In genomic region chr1:224113545-224113917, GRCh38 we compare ENCODE assay signal across 7 cellular contexts. TPM values are rescaled to one million over a fixed set of nuclear protein-coding genes. Genes with fewer than 3 reads are reported as not detected.
DNase-seq lines count a peak whose midpoint lies in the region; ATAC-seq and TF ChIP-seq lines count a peak whose summit lies in the region.

No MANE protein-coding gene starts in this region.

- peaks cover 13% of the 10 kb centered on the region for H4K20me1 ChIP-seq in PC-3 (ENCODE audit: low read length)

- POLR2A ChIA-PET in PC-3 (lab: Charles Lee; ENCODE audit: unreplicated experiment) = no interaction called here

- TF ChIP-seq CTCF in PC-3 (conservative IDR thresholded peaks at IDR 0.05; ENCODE audit: low read depth, low read length) (no peak), fibroblast of mammary gland (conservative IDR thresholded peaks at IDR 0.05; ENCODE audit: control insufficient read depth, insufficient read depth, low read depth, low read length) (no peak)

- H3K27me3 ChIP-seq in PC-3 (ENCODE audit: low read length) = no peaks in the 10 kb centered on the region

- H3F3A ChIP-seq in PC-3 (ENCODE audit: low read length, unreplicated experiment) = no peaks in the 10 kb centered on the region

- ATAC-seq in GM21529 (IDR thresholded peaks at IDR 0.05; ENCODE audit: unreplicated experiment) (peak; percentile 15), PC-3 (no peak), HG03439 (IDR thresholded peaks at IDR 0.05; ENCODE audit: unreplicated experiment) (no peak)
- no peak for ATAC-seq in stimulated activated effector memory CD8-positive, alpha-beta T cell treated with anti-CD3 and anti-CD28 coated beads, Interleukin-12 subunit alpha, Interleukin-12 subunit beta, amount 100 ng/mL, for 72 hours

- H3K4me3 Mint-ChIP-seq in stimulated activated effector memory CD8-positive, alpha-beta T cell treated with anti-CD3 and anti-CD28 coated beads, Interleukin-12 subunit alpha, Interleukin-12 subunit beta, amount 100 ng/mL, for 72 hours = peak overlapping the region; percentile 82

- H3K4me3 ChIP-seq in PC-3 (ENCODE audit: low read length) = peak overlapping the region; percentile 91
- H3K4me3 ChIP-seq in fibroblast of mammary gland (ENCODE audit: control insufficient read depth, low read depth, low read length) = peak overlapping the region; percentile 88

- peaks cover 6% of the 10 kb centered on the region; the same call in 1 of the 2 replicates for H3K36me3 ChIP-seq in PC-3 (ENCODE audit: low read depth, low read length)

- CTCF ChIA-PET in PC-3 (lab: Charles Lee) = no interaction called here

- H3K9me3 Mint-ChIP-seq in stimulated activated effector memory CD8-positive, alpha-beta T cell treated with anti-CD3 and anti-CD28 coated beads, Interleukin-12 subunit alpha, Interleukin-12 subunit beta, amount 100 ng/mL, for 72 hours = peaks cover 3% of the 10 kb centered on the region

- intact Hi-C loops in PC-3 (cut with micrococcal nuclease) = loop anchor here (10.0 kb wide), 2 partner anchors 299 to 409 kb away; no protein-coding TSS in a partner anchor

- H3K9me3 ChIP-seq in PC-3 (ENCODE audit: low read length) = no peaks in the 10 kb centered on the region

- H3K27ac Mint-ChIP-seq in stimulated activated effector memory CD8-positive, alpha-beta T cell treated with anti-CD3 and anti-CD28 coated beads, Interleukin-12 subunit alpha, Interleukin-12 subunit beta, amount 100 ng/mL, for 72 hours = peak overlapping the region; percentile 91

- H3K4me1 Mint-ChIP-seq in stimulated activated effector memory CD8-positive, alpha-beta T cell treated with anti-CD3 and anti-CD28 coated beads, Interleukin-12 subunit alpha, Interleukin-12 subunit beta, amount 100 ng/mL, for 72 hours = peaks cover 10% of the 10 kb centered on the region

- H3K4me1 ChIP-seq in PC-3 (ENCODE audit: insufficient read depth, low read length) = peaks cover 26% of the 10 kb centered on the region

- no peak for DNase-seq in PC-3
- DNase-seq in fibroblast of mammary gland (ENCODE audit: low read depth) = no peak
- DNase-seq in stimulated activated effector memory CD8-positive, alpha-beta T cell treated with anti-CD3 and anti-CD28 coated beads, Interleukin-12 subunit alpha, Interleukin-12 subunit beta, amount 100 ng/mL, for 72 hours (ENCODE audit: low spot score in 2 of 2) = no peak
- no peak for DNase-seq in SIG-M5 treated with dmso at 0.1 percent for 504 hours (lab: John Stamatoyannopoulos, UW; ENCODE audit: unreplicated experiment)
- DNase-seq in COLO829 (ENCODE audit: low spot score) = no peak

- H3K27ac ChIP-seq in PC-3 (ENCODE audit: low read length) = no peak overlapping the region

- no peaks in the 10 kb centered on the region for H3K9me2 ChIP-seq in PC-3 (replicated peaks; ENCODE audit: low read length)

- peaks cover 51% of the 10 kb centered on the region for H3K79me2 ChIP-seq in PC-3 (ENCODE audit: low read length)

- BruUV-seq in PC-3 (replicated peaks; lab: Mats Ljungman, UMichigan) = TSS peak; percentile 90

- H3K36me3 Mint-ChIP-seq in stimulated activated effector memory CD8-positive, alpha-beta T cell treated with anti-CD3 and anti-CD28 coated beads, Interleukin-12 subunit alpha, Interleukin-12 subunit beta, amount 100 ng/mL, for 72 hours = peaks cover 20% of the 10 kb centered on the region

- H2AFZ ChIP-seq in PC-3 (ENCODE audit: low read length) = peak overlapping the region; percentile 77

- H3K9ac ChIP-seq in PC-3 (ENCODE audit: low read length) = peak overlapping the region; percentile 93

- H3K4me2 ChIP-seq in PC-3 (ENCODE audit: low read length) = peak overlapping the region; percentile 83

RNA-seq across cellular contexts. Expression of gene FBXO28, which starts 0.4 kb away (rescaled TPM):
- total RNA-seq in PC-3 (2014; rRNA removed) = 57.7 and 82.6 TPM in 2 replicates
